ENCODE assay signal across 1 cellular context in genomic region chr1:66937529-66938234, GRCh38.
TF ChIP-seq lines count a peak whose summit lies in the region.

No MANE protein-coding gene starts in this region.

TF ChIP-seq in IMR-90, 13 proteins besides CTCF, POLR2A, EP300 and RAD21:
- TF ChIP-seq MAZ (IDR thresholded peaks at IDR 0.05; ENCODE audit: borderline replicate concordance, low read depth, low read length) (no peak), MXI1 (IDR thresholded peaks at IDR 0.05; ENCODE audit: borderline replicate concordance, low read depth, low read length) (no peak), RCOR1 (IDR thresholded peaks at IDR 0.05; ENCODE audit: insufficient replicate concordance, low read length) (no peak), USF2 (IDR thresholded peaks at IDR 0.05; ENCODE audit: low read depth, low read length) (no peak), SMC3 (IDR thresholded peaks at IDR 0.05; ENCODE audit: low read depth, low read length) (no peak), CEBPB (IDR thresholded peaks at IDR 0.05; ENCODE audit: low read depth, low read length) (no peak), CHD1 (IDR thresholded peaks at IDR 0.05; ENCODE audit: low read depth, low read length) (no peak)
TF ChIP-seq in IMR-90: peak in this region for 0.
